13 cellular contexts compared by ENCODE assay signal in genomic region chr15:48627260-48627969, GRCh38. TPM values are rescaled to one million over a fixed set of nuclear protein-coding genes. Genes with fewer than 3 reads are reported as not detected.
DNase-seq lines count a peak whose midpoint lies in the region; ATAC-seq and TF ChIP-seq lines count a peak whose summit lies in the region.
"Had no signal": no experiment of that assay in that cellular context is flagged by ENCODE, and none has a peak within 500 bp of the region (broad histone marks: within the 10 kb centered on the region; RNA-seq: fewer than 3 reads in every experiment).

No MANE protein-coding gene starts in this region.

- peaks cover 21% of the 10 kb centered on the region for H3K4me1 Mint-ChIP-seq in neural progenitor cell

- H3K36me3 ChIP-seq in neural progenitor cell, result no peaks in the 10 kb centered on the region

- H3K9ac ChIP-seq in neural progenitor cell, result no peak overlapping the region

- H3K9me3 Mint-ChIP-seq in neural progenitor cell, result no peaks in the 10 kb centered on the region
- H3K9me3 Mint-ChIP-seq: activated naive CD4-positive, alpha-beta T cell treated with anti-CD3 and anti-CD28 coated beads for 36 hours; CD4-positive, alpha-beta T cell had no signal

- H3K27ac Mint-ChIP-seq in neural progenitor cell, result no peak overlapping the region
- H3K27ac Mint-ChIP-seq: activated naive CD4-positive, alpha-beta T cell treated with anti-CD3 and anti-CD28 coated beads for 36 hours; CD4-positive, alpha-beta T cell had no signal

- H3K4me3 ChIP-seq in epithelial cell of esophagus (ENCODE audit: low read length) (no peak overlapping the region), neural progenitor cell (no peak overlapping the region)

- H3K27me3 ChIP-seq in neural progenitor cell, result no peaks in the 10 kb centered on the region

- TF ChIP-seq CTCF in epithelial cell of esophagus (IDR thresholded peaks at IDR 0.05; ENCODE audit: insufficient read depth, low read depth, low read length, missing control alignments), result no peak
- TF ChIP-seq CTCF in neural progenitor cell (IDR thresholded peaks at IDR 0.05), result no peak

- no peaks in the 10 kb centered on the region for H3K36me3 Mint-ChIP-seq in neural progenitor cell

- H3K27me3 Mint-ChIP-seq in neural progenitor cell (ENCODE audit: insufficient read depth, low read depth), result no peaks in the 10 kb centered on the region

- no peaks in the 10 kb centered on the region for H3K79me2 ChIP-seq in neural progenitor cell (ENCODE audit: low read depth)

- ATAC-seq in GM19351 (IDR thresholded peaks at IDR 0.05; ENCODE audit: unreplicated experiment), result no peak

- H3K4me2 ChIP-seq in neural progenitor cell, result peak overlapping the region; percentile 19

- no peaks in the 10 kb centered on the region for H4K20me1 ChIP-seq in neural progenitor cell (ENCODE audit: low read depth)

- DNase-seq in AG20443 (ENCODE audit: low spot score) (peak; percentile 60), NCI-H226 (peak; percentile 78), epithelial cell of esophagus (ENCODE audit: low read depth) (peak; percentile 96), neural progenitor cell (ENCODE audit: low spot score) (peak; percentile 59), retina (no peak), amygdala (lab: John Stamatoyannopoulos, UW) (no peak)
- no peak for DNase-seq in activated CD4-positive, CD25-positive, alpha-beta regulatory T cell treated with anti-CD3 and anti-CD28 coated beads, Interleukin-2, amount 50 U/mL, for 72 hours
- DNase-seq: activated CD4-positive, alpha-beta T cell treated with anti-CD3 and anti-CD28 coated beads, Interleukin-2, amount 50 U/mL, for 48 hours; activated naive CD4-positive, alpha-beta T cell treated with anti-CD3 and anti-CD28 coated beads for 36 hours; CD4-positive, alpha-beta T cell; NCI-H1092 treated with DMSO at 0.1 percent for 48 hours; T-helper 2 cell had no signal

- no peaks in the 10 kb centered on the region for H3F3A ChIP-seq in neural progenitor cell (ENCODE audit: low read depth)

- no peak overlapping the region for H2AFZ ChIP-seq in neural progenitor cell (replicated peaks)

- H3K4me3 Mint-ChIP-seq in neural progenitor cell, result no peak overlapping the region
- H3K4me3 Mint-ChIP-seq: activated naive CD4-positive, alpha-beta T cell treated with anti-CD3 and anti-CD28 coated beads for 36 hours; CD4-positive, alpha-beta T cell had no signal

- H3K4me1 ChIP-seq in neural progenitor cell, result peaks cover 27% of the 10 kb centered on the region

- H3K27ac ChIP-seq in neural progenitor cell, result no peak overlapping the region

- no peaks in the 10 kb centered on the region for H3K9me3 ChIP-seq in neural progenitor cell (ENCODE audit: low read depth)

RNA-seq across cellular contexts. Expression of gene FBN1, which starts 18.1 kb away (rescaled TPM):
- 63.1 and 78.8 TPM in 2 replicates for total RNA-seq in neural progenitor cell (ENCODE audit: low replicate concordance)

Comparison
In these comparisons a context has a peak if more than half of its experiments do, and no peak if none do; other contexts are left out.
1. DNase-seq: peak in AG20443 (single experiment), NCI-H226 (single experiment), epithelial cell of esophagus (single experiment) and neural progenitor cell (single experiment); none in retina (single experiment), amygdala (0 of 56) and activated CD4-positive, CD25-positive, alpha-beta regulatory T cell treated with anti-CD3 and anti-CD28 coated beads, Interleukin-2, amount 50 U/mL, for 72 hours (single experiment).